1 cellular context compared by ENCODE assay signal in the genomic region with DNA sequence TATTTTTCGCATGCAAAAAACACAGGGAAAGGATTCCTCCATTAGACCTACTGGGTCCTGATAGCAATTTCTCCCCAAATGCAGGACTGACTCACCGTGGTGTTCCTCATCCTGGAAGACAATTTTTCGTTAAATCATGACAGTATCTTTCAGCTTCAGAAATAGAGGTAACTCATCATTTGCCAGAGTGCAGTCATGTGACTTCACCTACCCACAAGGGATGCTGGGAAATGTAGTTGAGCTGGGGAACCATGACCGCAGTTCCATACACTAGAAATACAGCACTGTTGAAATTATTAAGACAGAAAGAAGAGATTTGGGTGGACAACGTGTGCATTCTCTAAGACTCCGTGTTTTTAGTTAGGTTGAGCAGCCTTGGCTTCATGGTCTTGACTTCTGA.
TF ChIP-seq lines count a peak whose summit lies in the region.

No MANE protein-coding gene starts in this region.

TF ChIP-seq in H1, 55 proteins besides CTCF, POLR2A, EP300 and RAD21:
- TF ChIP-seq SAP30 (IDR thresholded peaks at IDR 0.05; ENCODE audit: insufficient read depth, insufficient replicate concordance, low read length) (no peak), CEBPB (IDR thresholded peaks at IDR 0.05; ENCODE audit: low read depth, low read length) (no peak), EGR1 (IDR thresholded peaks at IDR 0.05; ENCODE audit: borderline replicate concordance, low read depth, low read length) (no peak), SIX5 (IDR thresholded peaks at IDR 0.05; ENCODE audit: low read depth, low read length) (peak; percentile 33; the same call in 1 of the 2 replicates), SP1 (IDR thresholded peaks at IDR 0.05; ENCODE audit: low read depth, low read length) (no peak), CHD1 (IDR thresholded peaks at IDR 0.05; ENCODE audit: low read depth, low read length) (no peak)
- TF ChIP-seq, protein P1, sequence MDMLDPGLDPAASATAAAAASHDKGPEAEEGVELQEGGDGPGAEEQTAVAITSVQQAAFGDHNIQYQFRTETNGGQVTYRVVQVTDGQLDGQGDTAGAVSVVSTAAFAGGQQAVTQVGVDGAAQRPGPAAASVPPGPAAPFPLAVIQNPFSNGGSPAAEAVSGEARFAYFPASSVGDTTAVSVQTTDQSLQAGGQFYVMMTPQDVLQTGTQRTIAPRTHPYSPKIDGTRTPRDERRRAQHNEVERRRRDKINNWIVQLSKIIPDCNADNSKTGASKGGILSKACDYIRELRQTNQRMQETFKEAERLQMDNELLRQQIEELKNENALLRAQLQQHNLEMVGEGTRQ (IDR thresholded peaks at IDR 0.05; ENCODE audit: low read length), result peak; percentile 58
